ENCODE assay signal across 10 cellular contexts in genomic region chr1:109167114-109167513, GRCh38. TPM values are rescaled to one million over a fixed set of nuclear protein-coding genes. Genes with fewer than 3 reads are reported as not detected.
A peak's percentile ranks its signal among the peaks of the same experiment; 100 is the strongest.
DNase-seq lines count a peak whose midpoint lies in the region; ATAC-seq and TF ChIP-seq lines count a peak whose summit lies in the region.
"Had no signal": no experiment of that assay in that cellular context is flagged by ENCODE, and none has a peak within 500 bp of the region (broad histone marks: within the 10 kb centered on the region; RNA-seq: fewer than 3 reads in every experiment).

No MANE protein-coding gene starts in this region.

- H2BK5ac ChIP-seq in mesenchymal stem cell (ENCODE audit: low read depth, low read length, poor library complexity, severe bottlenecking), result no peak overlapping the region

- no peak overlapping the region for H3K4me2 ChIP-seq in mesenchymal stem cell (ENCODE audit: low read length, poor library complexity, severe bottlenecking)

- no peak overlapping the region for H4K8ac ChIP-seq in mesenchymal stem cell (ENCODE audit: low read length)

- intact Hi-C loops in body of pancreas (cut with DNase I), result no loop called here

- H2BK120ac ChIP-seq in mesenchymal stem cell (ENCODE audit: low read depth, low read length), result no peak overlapping the region

- H3K23ac ChIP-seq in mesenchymal stem cell (ENCODE audit: low read length in 2 of 2), result no peak overlapping the region

- H3K14ac ChIP-seq in mesenchymal stem cell (ENCODE audit: low read length in 2 of 2), result no peak overlapping the region

- ATAC-seq in GM18909 (IDR thresholded peaks at IDR 0.05; ENCODE audit: poor library complexity, unreplicated experiment) (peak; percentile 70), HG02610 (IDR thresholded peaks at IDR 0.05; ENCODE audit: unreplicated experiment) (peak; percentile 54), HG03565 (IDR thresholded peaks at IDR 0.05; ENCODE audit: unreplicated experiment) (peak; percentile 54), body of pancreas (no peak)

- no peak overlapping the region for H2BK15ac ChIP-seq in mesenchymal stem cell (ENCODE audit: low read depth, poor library complexity, severe bottlenecking)

- TF ChIP-seq POLR2A in body of pancreas (IDR thresholded peaks at IDR 0.05), result no peak

- no peak overlapping the region for H2AK5ac ChIP-seq in mesenchymal stem cell (ENCODE audit: low read length, severe bottlenecking)

- no peak overlapping the region for H3K18ac ChIP-seq in mesenchymal stem cell (ENCODE audit: low read depth in 1 of 2, low read length in 2 of 2)

- no peak overlapping the region for H3K9ac ChIP-seq in mesenchymal stem cell (ENCODE audit: low read length)

- no peak for TF ChIP-seq CTCF in RWPE1 (conservative IDR thresholded peaks at IDR 0.05; ENCODE audit: low read depth)
- TF ChIP-seq CTCF in body of pancreas (IDR thresholded peaks at IDR 0.05), result no peak

- no peak overlapping the region for H2AFZ ChIP-seq in mesenchymal stem cell (ENCODE audit: low read depth, low read length)

- H3K9me3 ChIP-seq in mesenchymal stem cell (ENCODE audit: control insufficient read depth, low read length), result no peaks in the 10 kb centered on the region
- no peaks in the 10 kb centered on the region for H3K9me3 ChIP-seq in body of pancreas

- CTCF ChIA-PET in RWPE1 (lab: Yijun Ruan, JAX), result no interaction called here

- POLR2A ChIA-PET in RWPE1 (lab: Yijun Ruan, JAX; ENCODE audit: low non-redundant PET), result no interaction called here

- no peak overlapping the region for H3K4me3 ChIP-seq in mesenchymal stem cell (ENCODE audit: insufficient read depth in 1 of 2, low read depth in 1 of 2, low read length in 2 of 2)
- H3K4me3 ChIP-seq in body of pancreas, result no peak overlapping the region

- H3K4me1 ChIP-seq in mesenchymal stem cell (ENCODE audit: control insufficient read depth, insufficient read depth, low read depth, low read length) (peaks cover 4% of the 10 kb centered on the region), body of pancreas (peaks cover 5% of the 10 kb centered on the region)

- H3K79me1 ChIP-seq in mesenchymal stem cell (replicated peaks; ENCODE audit: low read length, poor library complexity, severe bottlenecking), result no peaks in the 10 kb centered on the region

- H3K27ac ChIP-seq in mesenchymal stem cell (ENCODE audit: low read length, poor library complexity, severe bottlenecking) (no peak overlapping the region), RWPE1 (no peak overlapping the region), body of pancreas (no peak overlapping the region)

- H4K91ac ChIP-seq in mesenchymal stem cell (ENCODE audit: low read length), result no peak overlapping the region

- peaks cover 3 to 5% of the 10 kb centered on the region in 2 experiments for H3K27me3 ChIP-seq in mesenchymal stem cell (ENCODE audit: control insufficient read depth in 1 of 2, insufficient read depth in 1 of 2, low read length in 2 of 2)
- H3K27me3 ChIP-seq in body of pancreas, result no peaks in the 10 kb centered on the region

- H2BK12ac ChIP-seq in mesenchymal stem cell (ENCODE audit: low read length in 2 of 2), result no peak overlapping the region

- WGBS in mesenchymal stem cell, result 12% methylated on average over 6 of the region's 6 CpGs
- 69 to 74% methylated on average over 6 of the region's 6 CpGs for WGBS in body of pancreas, 2 donors

- peak; percentile 71 for DNase-seq in mesenchymal stem cell
- no peak for DNase-seq in RWPE1 (ENCODE audit: low spot score)
- no peak for DNase-seq in NCI-H2081 treated with DMSO at 0.1 percent for 48 hours (lab: John Stamatoyannopoulos, UW)
- no peak for DNase-seq in glomerular visceral epithelial cell (ENCODE audit: extremely low spot score)
- no peak for DNase-seq in body of pancreas
- DNase-seq: occipital lobe; stimulated activated CD4-positive, alpha-beta T cell treated with anti-CD3 and anti-CD28 coated beads, Interleukin-2, amount 100 ng/mL, for 24 hours had no signal

- no peak overlapping the region for H3K4ac ChIP-seq in mesenchymal stem cell (ENCODE audit: low read depth in 1 of 2, low read length in 2 of 2)

- H3K36me3 ChIP-seq in mesenchymal stem cell (ENCODE audit: control insufficient read depth in 1 of 2, insufficient read depth in 2 of 2, low read depth in 1 of 2, low read length in 2 of 2) (no peaks in the 10 kb centered on the region), body of pancreas (replicated peaks in 1 of 2; ENCODE audit: insufficient read depth in 1 of 2, low read depth in 2 of 2) (peaks cover 0 to 9% of the 10 kb centered on the region in 2 donors)

RNA-seq across cellular contexts. Expression of gene SARS1, which starts 46.6 kb away (rescaled TPM):
- polyA plus RNA-seq in mesenchymal stem cell (2013, experiment 1 of 2), result 210 TPM
- polyA plus RNA-seq in mesenchymal stem cell (2013, experiment 2 of 2), result 208 TPM
- 100 to 1,000 TPM in 1 of 2 donors, 10 to 100 TPM in 1; 65.3 to 123 TPM for total RNA-seq in body of pancreas

RNA-seq across cellular contexts. Expression of gene ELAPOR1, which starts 53.2 kb away (rescaled TPM):
- 0.35 TPM for polyA plus RNA-seq in mesenchymal stem cell (2013, experiment 1 of 2)
- 0.42 TPM for polyA plus RNA-seq in mesenchymal stem cell (2013, experiment 2 of 2)
- 100 to 1,000 TPM in 1 of 2 donors, 10 to 100 TPM in 1; 84.7 to 135 TPM for total RNA-seq in body of pancreas
